In the genomic region with DNA sequence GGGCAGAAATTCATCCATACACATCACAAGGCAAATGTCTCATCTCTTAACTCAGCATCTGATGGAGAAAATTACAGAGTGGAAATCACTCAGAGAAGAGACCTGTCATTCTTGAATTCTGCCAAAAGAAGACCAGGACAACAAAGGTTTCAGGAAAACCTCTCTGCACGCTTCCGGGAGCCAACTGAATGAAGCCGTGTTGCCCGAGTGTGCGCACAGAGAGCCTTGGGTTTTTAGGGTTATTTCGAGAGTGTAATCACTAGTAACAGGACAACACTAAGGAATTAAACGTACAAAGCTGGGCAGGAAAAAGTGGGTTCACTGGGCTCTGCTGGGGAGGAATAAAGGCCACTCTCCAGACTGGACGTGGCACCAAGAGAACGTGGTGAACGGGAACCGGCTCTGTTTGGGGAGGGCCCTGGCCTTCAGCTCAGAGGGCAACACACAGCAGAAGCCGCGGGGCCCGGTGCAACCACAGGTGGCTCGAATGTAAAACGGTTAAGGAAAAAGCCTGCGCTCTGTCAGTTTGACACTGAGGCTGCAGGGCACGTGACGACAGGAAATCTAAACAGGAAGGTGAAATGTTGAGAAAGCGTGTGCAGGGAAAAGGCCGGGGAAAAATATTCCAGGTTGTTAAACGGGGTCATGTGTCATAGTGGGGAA, we compare ENCODE assay signal across 21 cellular contexts.
DNase-seq lines count a peak whose midpoint lies in the region; ATAC-seq, FAIRE-seq and TF ChIP-seq lines count a peak whose summit lies in the region.
"Had no signal": no experiment of that assay in that cellular context is flagged by ENCODE, and none has a peak within 500 bp of the region (broad histone marks: within the 10 kb centered on the region; RNA-seq: fewer than 3 reads in every experiment).

No MANE protein-coding gene starts in this region.

- H3K27me3 Mint-ChIP-seq in naive thymus-derived CD4-positive, alpha-beta T cell, result peaks cover 0 to 36% (median 10%) of the 10 kb centered on the region in 5 donors

- no peaks in the 10 kb centered on the region for H3K9me3 Mint-ChIP-seq in naive thymus-derived CD4-positive, alpha-beta T cell
- H3K9me3 Mint-ChIP-seq: stimulated activated naive CD8-positive, alpha-beta T cell treated with anti-CD3 and anti-CD28 coated beads, Interleukin-15, Interleukin-2, amounts not matched to agents 100 ng/mL and 50 ng/mL, for 24 hours had no signal

- intact Hi-C loops in naive thymus-derived CD4-positive, alpha-beta T cell (cut with micrococcal nuclease), result loop anchor here in 1 of 2 donors (5.0 kb wide), 2 partner anchors 41 to 56 kb away; no protein-coding TSS in a partner anchor
- intact Hi-C loops in esophagus squamous epithelium (cut with DNase I), result no loop called here

- peaks cover 0 to 27% of the 10 kb centered on the region in 2 donors for H3K4me1 ChIP-seq in naive thymus-derived CD4-positive, alpha-beta T cell (ENCODE audit: control insufficient read depth in 2 of 2, insufficient read depth in 2 of 2, low read length in 2 of 2)
- peaks cover 0 to 2% (median 0%) of the 10 kb centered on the region in 3 donors for H3K4me1 ChIP-seq in esophagus squamous epithelium
- H3K4me1 ChIP-seq: foreskin keratinocyte had no signal

- no peaks in the 10 kb centered on the region for H3K36me3 ChIP-seq in naive thymus-derived CD4-positive, alpha-beta T cell (ENCODE audit: control insufficient read depth in 2 of 3, insufficient read depth in 3 of 3, low read length in 3 of 3)
- H3K36me3 ChIP-seq in esophagus squamous epithelium, result no peaks in the 10 kb centered on the region
- H3K36me3 ChIP-seq: right atrium auricular region had no signal

- CTCF ChIA-PET in naive thymus-derived CD4-positive, alpha-beta T cell (lab: Charles Lee), result interaction anchor here (0.8 kb wide), 1 partner anchor 54 kb away, joined by 3 read pairs; no protein-coding TSS in a partner anchor

- no peak for FAIRE-seq in D721Med (lab: Jason Lieb, UNC)
- FAIRE-seq: endothelial cell of umbilical vein had no signal

- WGBS in esophagus squamous epithelium, 2 donors, result 42 to 59% methylated on average over 22 of the region's 22 CpGs

- H3K27me3 ChIP-seq in naive thymus-derived CD4-positive, alpha-beta T cell (ENCODE audit: control insufficient read depth in 2 of 2, insufficient read depth in 2 of 2, low read length in 2 of 2), result no peaks in the 10 kb centered on the region
- H3K27me3 ChIP-seq in esophagus squamous epithelium, result peaks cover 0 to 11% (median 0%) of the 10 kb centered on the region in 4 donors
- H3K27me3 ChIP-seq: foreskin keratinocyte, right atrium auricular region had no signal

- no peaks in the 10 kb centered on the region for H3K36me3 Mint-ChIP-seq in naive thymus-derived CD4-positive, alpha-beta T cell

- DNase-seq in SKM-1 treated with dmso at 0.1 percent for 144 hours (lab: John Stamatoyannopoulos, UW; ENCODE audit: unreplicated experiment) (peak; percentile 6), SKM-1 (lab: John Stamatoyannopoulos, UW; ENCODE audit: unreplicated experiment) (no peak), GDM1 (lab: John Stamatoyannopoulos, UW) (peak; percentile 18), NOMO-1 (lab: John Stamatoyannopoulos, UW; ENCODE audit: unreplicated experiment in 2 of 2) (peak; percentile 34 to 54), D721Med (ENCODE audit: insufficient read length, low spot score) (no peak), amniotic stem cell (lab: John Stamatoyannopoulos, UW) (no peak), esophagus squamous epithelium (lab: John Stamatoyannopoulos, UW) (no peak)
- peak in 1 of 9 donors; percentile 31 for DNase-seq in naive thymus-derived CD4-positive, alpha-beta T cell
- DNase-seq: activated CD8-positive, alpha-beta memory T cell treated with anti-CD3 and anti-CD28 coated beads, Interleukin-2, amount 50 U/mL, for 4 hours; activated gamma-delta T cell treated with Interleukin-2 at 50 U/mL for 16 hours; C1 segment of cervical spinal cord; cortex of kidney; foreskin keratinocyte; hypothalamus; NCI-H1694 treated with DMSO at 0.1 percent for 48 hours; stimulated activated CD4-positive, alpha-beta T cell treated with anti-CD3 and anti-CD28 coated beads, Interleukin-2, amount 100 ng/mL, for 24 hours; T-helper 9 cell; trophoblast cell had no signal

- peak overlapping the region in 9 of 10 donors; percentile 35 to 79 (median 60) for H3K4me3 Mint-ChIP-seq in naive thymus-derived CD4-positive, alpha-beta T cell
- H3K4me3 Mint-ChIP-seq: stimulated activated naive CD8-positive, alpha-beta T cell treated with anti-CD3 and anti-CD28 coated beads, Interleukin-15, Interleukin-2, amounts not matched to agents 100 ng/mL and 50 ng/mL, for 24 hours had no signal

- peaks cover 6 to 36% (median 27%) of the 10 kb centered on the region in 7 donors for H3K4me1 Mint-ChIP-seq in naive thymus-derived CD4-positive, alpha-beta T cell

- TF ChIP-seq CTCF in D721Med (IDR thresholded peaks at IDR 0.05; ENCODE audit: insufficient read depth, missing control alignments) (no peak), esophagus squamous epithelium (IDR thresholded peaks at IDR 0.05) (no peak)

- POLR2A ChIA-PET in naive thymus-derived CD4-positive, alpha-beta T cell (lab: Charles Lee), result interaction anchor here (1.4 kb wide), 2 partner anchors 10 to 42 kb away, joined by 3 to 4 read pairs; no protein-coding TSS in a partner anchor

- TF ChIP-seq POLR2A in esophagus squamous epithelium (IDR thresholded peaks at IDR 0.05), result no peak

- H3K9me3 ChIP-seq in naive thymus-derived CD4-positive, alpha-beta T cell (ENCODE audit: control insufficient read depth in 2 of 3, low read length in 3 of 3), result no peaks in the 10 kb centered on the region
- H3K9me3 ChIP-seq in esophagus squamous epithelium, result no peaks in the 10 kb centered on the region
- H3K9me3 ChIP-seq: right atrium auricular region had no signal

- H3K27ac ChIP-seq in naive thymus-derived CD4-positive, alpha-beta T cell (ENCODE audit: low read depth, low read length), result no peak overlapping the region
- no peak overlapping the region for H3K27ac ChIP-seq in esophagus squamous epithelium
- H3K27ac ChIP-seq: foreskin keratinocyte, right atrium auricular region had no signal

- H3K4me3 ChIP-seq in naive thymus-derived CD4-positive, alpha-beta T cell (ENCODE audit: low read length), result no peak overlapping the region
- no peak overlapping the region for H3K4me3 ChIP-seq in esophagus squamous epithelium
- H3K4me3 ChIP-seq: right atrium auricular region had no signal

- no peak for ATAC-seq in naive thymus-derived CD4-positive, alpha-beta T cell
- ATAC-seq: foreskin keratinocyte had no signal

- peak overlapping the region in 7 of 9 donors; percentile 22 to 76 (median 46) for H3K27ac Mint-ChIP-seq in naive thymus-derived CD4-positive, alpha-beta T cell
- H3K27ac Mint-ChIP-seq: stimulated activated naive CD8-positive, alpha-beta T cell treated with anti-CD3 and anti-CD28 coated beads, Interleukin-15, Interleukin-2, amounts not matched to agents 100 ng/mL and 50 ng/mL, for 24 hours had no signal

Comparison
In these comparisons a context has a peak if more than half of its experiments do, and no peak if none do; other contexts are left out.
1. DNase-seq: peak in SKM-1 treated with dmso at 0.1 percent for 144 hours (single experiment), GDM1 (single experiment) and NOMO-1 (2 of 2); none in SKM-1 (single experiment), D721Med (single experiment), amniotic stem cell (single experiment) and esophagus squamous epithelium (single experiment).